In genomic region chr1:33439662-33440061, GRCh38 we compare ENCODE assay signal across 2 cellular contexts.
TF ChIP-seq lines count a peak whose summit lies in the region.

No MANE protein-coding gene starts in this region.

TF ChIP-seq in HepG2, 621 proteins besides CTCF, POLR2A, EP300 and RAD21:
- TF ChIP-seq ZNF704 (CRISPR knock-in tag; IDR thresholded peaks at IDR 0.05; ENCODE audit: borderline replicate concordance) (no peak), KMT2B (CRISPR knock-in tag; IDR thresholded peaks at IDR 0.05) (no peak), CERS6 (CRISPR knock-in tag; IDR thresholded peaks at IDR 0.05) (no peak), ZNF24 (IDR thresholded peaks at IDR 0.05) (peak; percentile 23; the same call in 1 of the 2 replicates), KDM3A (CRISPR knock-in tag; IDR thresholded peaks at IDR 0.05; ENCODE audit: low read depth) (no peak), ZBTB2 (CRISPR knock-in tag; IDR thresholded peaks at IDR 0.05; ENCODE audit: low read depth) (no peak), NR2F1 (CRISPR knock-in tag; IDR thresholded peaks at IDR 0.05) (no peak), ARID4A (CRISPR knock-in tag; IDR thresholded peaks at IDR 0.05; ENCODE audit: borderline replicate concordance) (no peak), ZNF652 (CRISPR knock-in tag; IDR thresholded peaks at IDR 0.05; ENCODE audit: borderline replicate concordance, low read depth) (peak; percentile 73)

TF ChIP-seq in GM12878, 131 proteins besides CTCF, POLR2A, EP300 and RAD21:
- TF ChIP-seq CREM (IDR thresholded peaks at IDR 0.05; ENCODE audit: low read depth) (no peak), SREBF1 (IDR thresholded peaks at IDR 0.05; ENCODE audit: low read length) (no peak), ZNF24 (IDR thresholded peaks at IDR 0.05) (peak; percentile 68), NFXL1 (IDR thresholded peaks at IDR 0.05; ENCODE audit: borderline replicate concordance) (no peak)
